In genomic region chr20:5008743-5009142, GRCh38 we compare ENCODE assay signal across 15 cellular contexts. TPM values are rescaled to one million over a fixed set of nuclear protein-coding genes. Genes with fewer than 3 reads are reported as not detected.
A peak's percentile ranks its signal among the peaks of the same experiment; 100 is the strongest.
DNase-seq lines count a peak whose midpoint lies in the region; ATAC-seq, FAIRE-seq and TF ChIP-seq lines count a peak whose summit lies in the region.
"Had no signal": no experiment of that assay in that cellular context is flagged by ENCODE, and none has a peak within 500 bp of the region (broad histone marks: within the 10 kb centered on the region; RNA-seq: fewer than 3 reads in every experiment).

No MANE protein-coding gene starts in this region.

- no peaks in the 10 kb centered on the region for H3K9me3 ChIP-seq in CD4-positive, CD25-positive, alpha-beta regulatory T cell (ENCODE audit: control insufficient read depth in 2 of 2, low read length in 2 of 2)
- no peaks in the 10 kb centered on the region for H3K9me3 ChIP-seq in adipocyte (ENCODE audit: control insufficient read depth, low read length)
- no peaks in the 10 kb centered on the region for H3K9me3 ChIP-seq in mucosa of descending colon
- H3K9me3 ChIP-seq: HAP-1 had no signal

- H3K4me1 ChIP-seq in CD4-positive, CD25-positive, alpha-beta regulatory T cell (ENCODE audit: control insufficient read depth, insufficient read depth, low read length, poor library complexity, severe bottlenecking), result no peaks in the 10 kb centered on the region
- no peaks in the 10 kb centered on the region for H3K4me1 ChIP-seq in adipocyte (ENCODE audit: control insufficient read depth, insufficient read depth, low read length)
- H3K4me1 ChIP-seq in mucosa of descending colon (ENCODE audit: low read depth), result no peaks in the 10 kb centered on the region
- H3K4me1 ChIP-seq: HAP-1 had no signal

- H3K4me1 Mint-ChIP-seq in CD4-positive, CD25-positive, alpha-beta regulatory T cell, result peaks cover 0 to 13% (median 6%) of the 10 kb centered on the region in 4 donors
- H3K4me1 Mint-ChIP-seq in IgD-negative memory B cell, result peaks cover 18 to 23% (median 19%) of the 10 kb centered on the region in 3 donors
- H3K4me1 Mint-ChIP-seq: nephron had no signal

- no peaks in the 10 kb centered on the region for H3K27me3 Mint-ChIP-seq in CD4-positive, CD25-positive, alpha-beta regulatory T cell
- no peaks in the 10 kb centered on the region for H3K27me3 Mint-ChIP-seq in IgD-negative memory B cell

- no peaks in the 10 kb centered on the region for H3K9me3 Mint-ChIP-seq in CD4-positive, CD25-positive, alpha-beta regulatory T cell
- no peaks in the 10 kb centered on the region for H3K9me3 Mint-ChIP-seq in IgD-negative memory B cell
- H3K9me3 Mint-ChIP-seq: nephron had no signal

- H3K4me3 ChIP-seq in CD4-positive, CD25-positive, alpha-beta regulatory T cell (ENCODE audit: low read depth, low read length), result no peak overlapping the region
- H3K4me3 ChIP-seq in adipocyte (ENCODE audit: low read length), result no peak overlapping the region
- no peak overlapping the region for H3K4me3 ChIP-seq in mucosa of descending colon
- H3K4me3 ChIP-seq: HAP-1 had no signal

- no peak for TF ChIP-seq CTCF in mucosa of descending colon (IDR thresholded peaks at IDR 0.05)

- no peak overlapping the region for H3K27ac ChIP-seq in CD4-positive, CD25-positive, alpha-beta regulatory T cell (ENCODE audit: insufficient read depth, low read length, poor library complexity, severe bottlenecking)

- DNase-seq in CD4-positive, CD25-positive, alpha-beta regulatory T cell, result no peak
- DNase-seq in adipocyte (ENCODE audit: low read depth), result peak; percentile 17
- no peak for DNase-seq in mucosa of descending colon
- DNase-seq in stimulated activated CD4-positive, alpha-beta T cell treated with anti-CD3 and anti-CD28 coated beads, Interleukin-4, amount 100 ng/mL, for 4 hours, result no peak
- no peak for DNase-seq in DMS114 treated with DMSO at 0.1 percent for 48 hours (lab: John Stamatoyannopoulos, UW; ENCODE audit: unreplicated experiment)
- DNase-seq in HTR-8/SVneo (ENCODE audit: insufficient read length, low spot score), result no peak
- DNase-seq: activated T-cell treated with anti-CD3 and anti-CD28 coated beads, Interleukin-2, amount 50 U/mL, for 48 hours; stimulated activated CD4-positive, alpha-beta T cell treated with anti-CD3 and anti-CD28 coated beads, Interleukin-15, amount 100 ng/mL, for 24 hours had no signal

- H3K36me3 Mint-ChIP-seq in CD4-positive, CD25-positive, alpha-beta regulatory T cell, result no peaks in the 10 kb centered on the region
- H3K36me3 Mint-ChIP-seq in IgD-negative memory B cell, result no peaks in the 10 kb centered on the region

- no peak for FAIRE-seq in HTR-8/SVneo (lab: Jason Lieb, UNC)
- FAIRE-seq: GM12892, GM19239 had no signal

- H3K9ac ChIP-seq in adipocyte (ENCODE audit: low read length), result no peak overlapping the region

- intact Hi-C loops in mucosa of descending colon (cut with DNase I, micrococcal nuclease), result no loop called here

- no peaks in the 10 kb centered on the region for H3K27me3 ChIP-seq in CD4-positive, CD25-positive, alpha-beta regulatory T cell (ENCODE audit: control insufficient read depth, insufficient read depth, low read length)
- no peaks in the 10 kb centered on the region for H3K27me3 ChIP-seq in adipocyte (replicated peaks; ENCODE audit: control insufficient read depth, insufficient read depth, low read length)

- H3K27ac Mint-ChIP-seq in CD4-positive, CD25-positive, alpha-beta regulatory T cell, result peak overlapping the region in 2 of 3 donors; percentile 18 to 78
- H3K27ac Mint-ChIP-seq in IgD-negative memory B cell, result peak overlapping the region in 1 of 3 donors; percentile 71
- H3K27ac Mint-ChIP-seq: nephron had no signal

- no peak for ATAC-seq in CD4-positive, CD25-positive, alpha-beta regulatory T cell (ENCODE audit: low read depth in 2 of 2)
- ATAC-seq in mucosa of descending colon (peak; percentile 36), GM18498 (IDR thresholded peaks at IDR 0.05; ENCODE audit: unreplicated experiment) (no peak)
- ATAC-seq: Panc1 had no signal

- peak overlapping the region in 2 of 4 donors; percentile 26 to 35 for H3K4me3 Mint-ChIP-seq in CD4-positive, CD25-positive, alpha-beta regulatory T cell
- peak overlapping the region in 3 of 4 donors; percentile 27 to 53 (median 37) for H3K4me3 Mint-ChIP-seq in IgD-negative memory B cell
- H3K4me3 Mint-ChIP-seq: nephron had no signal

- H3K36me3 ChIP-seq in CD4-positive, CD25-positive, alpha-beta regulatory T cell (ENCODE audit: control insufficient read depth, insufficient read depth, low read length), result no peaks in the 10 kb centered on the region
- H3K36me3 ChIP-seq in adipocyte (ENCODE audit: control insufficient read depth, insufficient read depth, low read length, severe bottlenecking) (no peaks in the 10 kb centered on the region), mucosa of descending colon (ENCODE audit: low read depth) (no peaks in the 10 kb centered on the region)
- H3K36me3 ChIP-seq: HAP-1 had no signal

RNA-seq across cellular contexts. Expression of gene SLC23A2, which starts 7.4 kb away (rescaled TPM):
- total RNA-seq in CD4-positive, CD25-positive, alpha-beta regulatory T cell, result 19.6 TPM
- polyA plus RNA-seq in CD4-positive, CD25-positive, alpha-beta regulatory T cell, result 1 to 10 TPM; 3.7 to 5.2 (median 4.3) TPM
- 11.3 TPM for polyA plus RNA-seq in IgD-negative memory B cell
- total RNA-seq in mucosa of descending colon, result 10 to 100 TPM in 1 of 3 donors, 1 to 10 TPM in 2; 9.1 to 15.4 (median 9.4) TPM
